In the genomic region with DNA sequence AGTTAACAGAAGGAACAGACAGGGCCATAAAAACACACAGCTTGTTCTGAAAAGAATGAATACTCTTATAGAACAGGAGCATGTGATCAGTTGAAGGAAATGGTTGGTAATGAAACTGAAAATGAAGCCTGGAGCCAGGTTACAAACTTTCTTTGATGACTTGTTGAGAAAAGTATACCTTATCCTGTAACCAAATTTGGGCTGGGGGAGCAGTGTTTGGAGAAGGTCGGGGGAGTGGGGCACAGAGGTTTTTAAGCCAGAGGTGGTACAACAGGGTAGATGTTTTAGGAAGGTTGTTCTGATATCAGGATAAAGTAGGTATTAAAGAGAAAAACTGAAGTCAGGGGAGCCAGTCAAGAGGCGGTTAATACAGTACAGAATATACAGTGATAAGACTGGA, we compare ENCODE assay signal across 9 cellular contexts.
DNase-seq lines count a peak whose midpoint lies in the region; ATAC-seq lines count a peak whose summit lies in the region.
"Had no signal": no experiment of that assay in that cellular context is flagged by ENCODE, and none has a peak within 500 bp of the region (broad histone marks: within the 10 kb centered on the region; RNA-seq: fewer than 3 reads in every experiment).

No MANE protein-coding gene starts in this region.

- peak overlapping the region; percentile 13 for H3K9ac ChIP-seq in mucosa of stomach (ENCODE audit: low read length)

- in situ Hi-C loops in HAP-1 (cut with MboI; ENCODE audit: low sequenced_read_pairs): loop anchor here (10.0 kb wide), 1 partner anchor 145 kb away; a partner anchor contains a TSS

- H3K4me1 ChIP-seq in mucosa of stomach (ENCODE audit: control insufficient read depth, insufficient read depth, low read length) (no peaks in the 10 kb centered on the region), HAP-1 (no peaks in the 10 kb centered on the region)
- H3K4me1 ChIP-seq: SJCRH30 had no signal

- DNase-seq in activated CD4-positive, CD25-positive, alpha-beta regulatory T cell treated with anti-CD3 and anti-CD28 coated beads, Interleukin-2, amount 50 U/mL, for 72 hours: no peak
- DNase-seq in HAP-1 (ENCODE audit: low spot score in 2 of 2) (no peak), SHP77 (lab: John Stamatoyannopoulos, UW) (no peak), NAMALWA (ENCODE audit: low spot score) (no peak)
- DNase-seq: SJCRH30 had no signal

- peak; percentile 58 to 87 for ATAC-seq in activated CD4-positive, CD25-positive, alpha-beta regulatory T cell treated with anti-CD3 and anti-CD28 coated beads, Interleukin-2, amount 50 U/mL, for 24 hours
- ATAC-seq in GM21723 (IDR thresholded peaks at IDR 0.05; ENCODE audit: unreplicated experiment): peak; percentile 95
- ATAC-seq in HG03457 (IDR thresholded peaks at IDR 0.05; ENCODE audit: unreplicated experiment): peak; percentile 90

- H3K36me3 ChIP-seq in mucosa of stomach (ENCODE audit: control insufficient read depth, insufficient read depth, low read length): no peaks in the 10 kb centered on the region
- peaks cover 18% of the 10 kb centered on the region for H3K36me3 ChIP-seq in HAP-1 (replicated peaks)

- H3K4me3 ChIP-seq in mucosa of stomach (ENCODE audit: low read length) (no peak overlapping the region), HAP-1 (no peak overlapping the region)
- H3K4me3 ChIP-seq: SJCRH30 had no signal

- no peaks in the 10 kb centered on the region for H3K9me3 ChIP-seq in mucosa of stomach (ENCODE audit: control insufficient read depth, low read length)
- no peaks in the 10 kb centered on the region for H3K9me3 ChIP-seq in HAP-1
- H3K9me3 ChIP-seq: SJCRH30 had no signal

- no peaks in the 10 kb centered on the region for H3K27me3 ChIP-seq in mucosa of stomach (ENCODE audit: control insufficient read depth, insufficient read depth, low read length)
- H3K27me3 ChIP-seq in HAP-1 (ENCODE audit: low read depth): no peaks in the 10 kb centered on the region
- H3K27me3 ChIP-seq: SJCRH30 had no signal
